ENCODE assay signal across 8 cellular contexts in the genomic region with DNA sequence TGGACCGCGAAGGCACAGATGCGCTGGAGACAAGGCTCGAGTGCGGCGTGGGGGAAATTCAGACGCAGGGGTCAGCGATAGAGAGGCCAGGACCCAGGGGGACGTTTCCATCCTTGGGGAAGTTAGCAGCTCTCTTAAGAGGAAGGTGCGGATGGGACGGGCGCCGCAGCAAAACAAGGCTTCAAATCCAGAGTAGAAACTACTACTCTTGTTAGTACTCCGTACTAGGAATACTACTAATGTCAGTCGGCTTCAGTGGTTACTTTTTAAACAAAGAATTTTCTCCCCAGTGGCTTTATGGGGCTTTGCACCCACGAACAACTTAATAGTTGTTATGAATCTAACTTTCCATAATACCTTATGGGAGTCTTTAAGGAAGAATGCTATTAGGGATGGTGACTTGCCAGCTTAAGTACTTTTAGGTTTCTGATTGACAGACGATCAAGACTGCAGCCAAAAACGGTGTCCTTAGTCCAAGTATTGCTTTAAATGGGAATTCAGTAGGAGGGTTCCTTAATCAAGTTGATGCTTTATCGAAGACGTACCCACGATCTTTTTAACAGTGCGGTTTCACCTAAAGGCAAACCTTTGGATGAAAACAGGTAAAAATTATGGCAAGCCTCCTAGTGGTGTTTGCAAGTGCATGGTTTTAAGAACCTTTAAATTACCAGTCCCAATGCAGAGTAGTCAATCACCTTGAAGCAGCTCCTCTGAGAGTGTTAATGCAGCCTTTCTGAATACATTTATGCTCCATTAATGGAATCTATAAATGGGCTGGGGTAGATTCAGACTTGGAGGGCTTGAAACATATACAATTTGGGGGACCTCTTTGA. TPM values are rescaled to one million over a fixed set of nuclear protein-coding genes. Genes with fewer than 3 reads are reported as not detected.
DNase-seq lines count a peak whose midpoint lies in the region; ATAC-seq and TF ChIP-seq lines count a peak whose summit lies in the region.

No MANE protein-coding gene starts in this region.

- peaks cover 19% of the 10 kb centered on the region for H3K4me1 ChIP-seq in HUES64 (ENCODE audit: insufficient read depth, low read length)
- peaks cover 14% of the 10 kb centered on the region for H3K4me1 ChIP-seq in parathyroid adenoma

- H3K27ac Mint-ChIP-seq in T-helper 2 cell treated with Interferon-gamma antibody and Interleukin-4, amounts not matched to agents 5 μg/mL and 100 μg/mL, for 36 hours = peak overlapping the region; percentile 84

- H3K9me3 Mint-ChIP-seq in T-helper 2 cell treated with Interferon-gamma antibody and Interleukin-4, amounts not matched to agents 5 μg/mL and 100 μg/mL, for 36 hours = no peaks in the 10 kb centered on the region

- peak overlapping the region; percentile 92 for H3K27ac ChIP-seq in HUES64 (ENCODE audit: low read depth, low read length)
- peak overlapping the region; percentile 83 for H3K27ac ChIP-seq in parathyroid adenoma

- H3K4me3 ChIP-seq in HUES64 (ENCODE audit: low read length) = peak overlapping the region; percentile 87
- H3K4me3 ChIP-seq in fibroblast of pulmonary artery (replicated peaks; ENCODE audit: low read depth, low read length) = peak overlapping the region; percentile 90
- H3K4me3 ChIP-seq in parathyroid adenoma (ENCODE audit: low read depth, low read length) = peak overlapping the region; percentile 93

- H3K9me3 ChIP-seq in HUES64 (ENCODE audit: insufficient read depth, low read depth, low read length) (no peaks in the 10 kb centered on the region), parathyroid adenoma (ENCODE audit: control insufficient read depth, low read length) (no peaks in the 10 kb centered on the region)

- H3K36me3 Mint-ChIP-seq in T-helper 2 cell treated with Interferon-gamma antibody and Interleukin-4, amounts not matched to agents 5 μg/mL and 100 μg/mL, for 36 hours (ENCODE audit: low read depth) = peaks cover 7% of the 10 kb centered on the region

- peak overlapping the region; percentile 88 for H3K4me3 Mint-ChIP-seq in T-helper 2 cell treated with Interferon-gamma antibody and Interleukin-4, amounts not matched to agents 5 μg/mL and 100 μg/mL, for 36 hours

- peak; percentile 2 for ATAC-seq in GM21360 (IDR thresholded peaks at IDR 0.05; ENCODE audit: unreplicated experiment)

- H3K4me2 ChIP-seq in parathyroid adenoma (ENCODE audit: low read length) = peak overlapping the region; percentile 100

- H3K36me3 ChIP-seq in HUES64 (ENCODE audit: insufficient read depth, low read length) = no peaks in the 10 kb centered on the region
- H3K36me3 ChIP-seq in parathyroid adenoma (ENCODE audit: control insufficient read depth, insufficient read depth, low read length) = no peaks in the 10 kb centered on the region

- H3K4me1 Mint-ChIP-seq in T-helper 2 cell treated with Interferon-gamma antibody and Interleukin-4, amounts not matched to agents 5 μg/mL and 100 μg/mL, for 36 hours (ENCODE audit: low read depth) = peaks cover 22% of the 10 kb centered on the region

- 11% methylated on average over 21 of the region's 22 CpGs for WGBS in HUES64

- H3K27me3 Mint-ChIP-seq in T-helper 2 cell treated with Interferon-gamma antibody and Interleukin-4, amounts not matched to agents 5 μg/mL and 100 μg/mL, for 36 hours (ENCODE audit: low read depth) = peaks cover 3% of the 10 kb centered on the region

- TF ChIP-seq CTCF in fibroblast of pulmonary artery (IDR thresholded peaks at IDR 0.05; ENCODE audit: low read length, missing control alignments) (no peak), parathyroid adenoma (IDR thresholded peaks at IDR 0.05) (no peak)

- H3K79me2 ChIP-seq in parathyroid adenoma = no peaks in the 10 kb centered on the region

- H3K27me3 ChIP-seq in HUES64 (ENCODE audit: insufficient read depth, low read length) = no peaks in the 10 kb centered on the region
- no peaks in the 10 kb centered on the region for H3K27me3 ChIP-seq in parathyroid adenoma (ENCODE audit: control insufficient read depth, insufficient read depth, low read length)

- peak overlapping the region; percentile 98 for H2AFZ ChIP-seq in parathyroid adenoma

- peak overlapping the region; percentile 93 for H3K9ac ChIP-seq in HUES64 (ENCODE audit: low read depth, low read length)
- H3K9ac ChIP-seq in parathyroid adenoma = no peak overlapping the region

- DNase-seq in ELF-1 (ENCODE audit: low read depth, low spot score) (peak; percentile 13), fibroblast of pulmonary artery (ENCODE audit: low read depth) (peak; percentile 59), NCI-H2196 treated with DMSO at 0.1 percent for 48 hours (lab: John Stamatoyannopoulos, UW; ENCODE audit: unreplicated experiment) (no peak), amniotic stem cell (lab: John Stamatoyannopoulos, UW) (no peak)
- no peak for DNase-seq in T-helper 2 cell treated with Interferon-gamma antibody and Interleukin-4, amounts not matched to agents 5 μg/mL and 100 μg/mL, for 36 hours (ENCODE audit: low spot score)

RNA-seq across cellular contexts. Expression of gene IDE, which starts 0.9 kb away (rescaled TPM):
- polyA plus RNA-seq in HUES64 (2013, experiment 1 of 2) = 27.0 TPM
- polyA plus RNA-seq in HUES64 (2013, experiment 2 of 2) = 25.2 TPM

RNA-seq across cellular contexts. Expression of gene KIF11, which starts 18.2 kb away (rescaled TPM):
- polyA plus RNA-seq in HUES64 (2013, experiment 1 of 2) = 49.9 TPM
- polyA plus RNA-seq in HUES64 (2013, experiment 2 of 2) = 57.3 TPM

Comparison
In these comparisons a context has a peak if more than half of its experiments do, and no peak if none do; other contexts are left out.
1. DNase-seq: peak in ELF-1 (single experiment) and fibroblast of pulmonary artery (single experiment); none in T-helper 2 cell treated with Interferon-gamma antibody and Interleukin-4, amounts not matched to agents 5 μg/mL and 100 μg/mL, for 36 hours (single experiment), NCI-H2196 treated with DMSO at 0.1 percent for 48 hours (single experiment) and amniotic stem cell (single experiment).
2. Peak in every context shown above with its lines, with median percentiles within 50 percentile points of each other: H3K4me3 ChIP-seq.